6 cellular contexts compared by ENCODE assay signal in the genomic region with DNA sequence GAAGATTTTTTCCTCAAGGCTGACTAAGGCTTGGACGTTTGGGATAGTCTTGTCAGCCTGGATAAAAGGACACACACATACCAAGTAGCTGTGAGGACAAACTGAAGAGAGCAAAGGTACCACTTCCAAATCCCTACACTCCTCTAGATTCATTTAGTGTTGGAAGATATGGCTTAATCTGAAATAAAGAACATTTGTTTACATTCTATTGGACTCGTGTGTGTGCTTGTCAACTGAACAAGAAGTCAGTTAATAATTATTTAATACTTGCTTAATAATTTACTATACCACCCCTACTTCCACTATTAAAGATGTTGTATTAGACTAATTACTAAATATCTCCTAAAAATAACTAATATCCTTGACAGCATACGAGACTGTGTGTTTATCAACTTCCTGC. TPM values are rescaled to one million over a fixed set of nuclear protein-coding genes. Genes with fewer than 3 reads are reported as not detected.
"Had no signal": no experiment of that assay in that cellular context is flagged by ENCODE, and none has a peak within 500 bp of the region (broad histone marks: within the 10 kb centered on the region; RNA-seq: fewer than 3 reads in every experiment).

No MANE protein-coding gene starts in this region.

- FAIRE-seq: HTR-8/SVneo, K562 had no signal

- H3K27ac ChIP-seq: HL-60 had no signal

- H3K4me3 ChIP-seq: K562 had no signal

- H3K4me1 Mint-ChIP-seq: IgD-negative memory B cell had no signal

- ATAC-seq: K562 had no signal

- H3K36me3 Mint-ChIP-seq: IgD-negative memory B cell had no signal

- DNase-seq: IMR-90, KBM-7 had no signal

RNA-seq across cellular contexts. Expression of a gene that starts 23.3 kb away (rescaled TPM):
- polyA plus RNA-seq: IgD-negative memory B cell had no signal
